22 cellular contexts compared by ENCODE assay signal in genomic region chr1:176802316-176802715, GRCh38.
"Had no signal": no experiment of that assay in that cellular context is flagged by ENCODE, and none has a peak within 500 bp of the region (broad histone marks: within the 10 kb centered on the region; RNA-seq: fewer than 3 reads in every experiment).

No MANE protein-coding gene starts in this region.

- H3K36me3 Mint-ChIP-seq: activated CD8-positive, alpha-beta memory T cell treated with anti-CD3 and anti-CD28 coated beads, Interleukin-2, amount 10 ng/mL, durations not matched to agents 7 days and 5 days had no signal

- H3K4me1 Mint-ChIP-seq: activated CD4-positive, alpha-beta memory T cell treated with anti-CD3 and anti-CD28 coated beads, Interleukin-2, amount 10 ng/mL, durations not matched to agents 7 days and 5 days; activated CD4-positive, alpha-beta T cell treated with anti-CD3 and anti-CD28 coated beads, Interleukin-2, amount 10 ng/mL, durations not matched to agents 24 days and 14 days; activated CD8-positive, alpha-beta memory T cell treated with anti-CD3 and anti-CD28 coated beads, Interleukin-2, amount 10 ng/mL, durations not matched to agents 7 days and 5 days; central memory CD8-positive, alpha-beta T cell; T-helper 17 cell had no signal

- DNase-seq: activated CD4-positive, alpha-beta memory T cell treated with anti-CD3 and anti-CD28 coated beads, Interleukin-2, amount 10 ng/mL, durations not matched to agents 7 days and 5 days; activated CD4-positive, alpha-beta T cell treated with anti-CD3 and anti-CD28 coated beads, Interleukin-2, amount 10 ng/mL, durations not matched to agents 24 days and 14 days; activated CD8-positive, alpha-beta memory T cell treated with anti-CD3 and anti-CD28 coated beads, Interleukin-2, amount 10 ng/mL, durations not matched to agents 7 days and 5 days; activated gamma-delta T cell; activated naive CD4-positive, alpha-beta T cell treated with anti-CD3 and anti-CD28 coated beads, Interleukin-2, amount 50 U/mL, for 16 hours; esophagus squamous epithelium; occipital lobe; right lobe of liver; stimulated activated CD4-positive, alpha-beta T cell treated with anti-CD3 and anti-CD28 coated beads, Interleukin-1b, Interleukin-23, amount 100 ng/mL, for 48 hours; SW 1271; T-helper 17 cell had no signal

- H3K27ac ChIP-seq: gastroesophageal sphincter, right lobe of liver, tibial nerve had no signal

- H3K4me1 ChIP-seq: esophagus squamous epithelium, gastroesophageal sphincter, right lobe of liver had no signal

- ATAC-seq: activated CD4-positive, CD25-positive, alpha-beta regulatory T cell treated with anti-CD3 and anti-CD28 coated beads, Interleukin-2, amount 50 U/mL, for 24 hours; activated CD8-positive, alpha-beta memory T cell treated with anti-CD3 and anti-CD28 coated beads, Interleukin-2, amount 10 ng/mL, durations not matched to agents 7 days and 5 days; right lobe of liver; T-helper 17 cell had no signal

- H3K9me3 ChIP-seq: esophagus squamous epithelium, gastroesophageal sphincter, heart right ventricle, right lobe of liver, tibial nerve had no signal

- H3K27me3 Mint-ChIP-seq: activated CD4-positive, alpha-beta memory T cell treated with anti-CD3 and anti-CD28 coated beads, Interleukin-2, amount 10 ng/mL, durations not matched to agents 7 days and 5 days; activated CD4-positive, alpha-beta T cell treated with anti-CD3 and anti-CD28 coated beads, Interleukin-2, amount 10 ng/mL, durations not matched to agents 24 days and 14 days; activated CD8-positive, alpha-beta memory T cell treated with anti-CD3 and anti-CD28 coated beads, Interleukin-2, amount 10 ng/mL, durations not matched to agents 7 days and 5 days; central memory CD8-positive, alpha-beta T cell; stimulated activated naive CD8-positive, alpha-beta T cell treated with anti-CD3 and anti-CD28 coated beads, Interleukin-15, Interleukin-2, amounts not matched to agents 100 ng/mL and 50 ng/mL, for 24 hours; T-helper 17 cell had no signal

- H3K27me3 ChIP-seq: esophagus squamous epithelium, heart right ventricle, right lobe of liver, tibial nerve had no signal

- H3K4me3 Mint-ChIP-seq: activated CD4-positive, alpha-beta memory T cell treated with anti-CD3 and anti-CD28 coated beads, Interleukin-2, amount 10 ng/mL, durations not matched to agents 7 days and 5 days; activated CD4-positive, alpha-beta T cell treated with anti-CD3 and anti-CD28 coated beads, Interleukin-2, amount 10 ng/mL, durations not matched to agents 24 days and 14 days; activated CD8-positive, alpha-beta memory T cell treated with anti-CD3 and anti-CD28 coated beads, Interleukin-2, amount 10 ng/mL, durations not matched to agents 7 days and 5 days; activated T-helper 1 cell treated with anti-CD3 and anti-CD28 coated beads, Interleukin-12 subunit alpha, Interleukin-12 subunit beta, Interleukin-2, Interleukin-4 antibody, amounts not matched to agents 30 ng/mL and 10 ng/mL and 1 ng/mL, durations not matched to agents 14 hours and 24 hours and 36 hours; central memory CD8-positive, alpha-beta T cell; nephron; stimulated activated naive CD8-positive, alpha-beta T cell treated with anti-CD3 and anti-CD28 coated beads, Interleukin-15, Interleukin-2, amounts not matched to agents 100 ng/mL and 50 ng/mL, for 24 hours; T-helper 17 cell had no signal

- H3K36me3 ChIP-seq: esophagus squamous epithelium, gastroesophageal sphincter, heart right ventricle, right lobe of liver, tibial nerve had no signal

- H3K9me3 Mint-ChIP-seq: activated CD4-positive, alpha-beta memory T cell treated with anti-CD3 and anti-CD28 coated beads, Interleukin-2, amount 10 ng/mL, durations not matched to agents 7 days and 5 days; activated CD4-positive, alpha-beta T cell treated with anti-CD3 and anti-CD28 coated beads, Interleukin-2, amount 10 ng/mL, durations not matched to agents 24 days and 14 days; activated T-helper 1 cell treated with anti-CD3 and anti-CD28 coated beads, Interleukin-12 subunit alpha, Interleukin-12 subunit beta, Interleukin-2, Interleukin-4 antibody, amounts not matched to agents 30 ng/mL and 10 ng/mL and 1 ng/mL, durations not matched to agents 14 hours and 24 hours and 36 hours; central memory CD8-positive, alpha-beta T cell; nephron had no signal

- H3K4me3 ChIP-seq: coronary artery, esophagus squamous epithelium, gastroesophageal sphincter, heart right ventricle, lung, right lobe of liver, skin epidermis, tibial nerve had no signal

- H3K27ac Mint-ChIP-seq: activated CD4-positive, alpha-beta memory T cell treated with anti-CD3 and anti-CD28 coated beads, Interleukin-2, amount 10 ng/mL, durations not matched to agents 7 days and 5 days; activated CD4-positive, alpha-beta T cell treated with anti-CD3 and anti-CD28 coated beads, Interleukin-2, amount 10 ng/mL, durations not matched to agents 24 days and 14 days; activated CD8-positive, alpha-beta memory T cell treated with anti-CD3 and anti-CD28 coated beads, Interleukin-2, amount 10 ng/mL, durations not matched to agents 7 days and 5 days; activated T-helper 1 cell treated with anti-CD3 and anti-CD28 coated beads, Interleukin-12 subunit alpha, Interleukin-12 subunit beta, Interleukin-2, Interleukin-4 antibody, amounts not matched to agents 30 ng/mL and 10 ng/mL and 1 ng/mL, durations not matched to agents 14 hours and 24 hours and 36 hours; stimulated activated naive CD8-positive, alpha-beta T cell treated with anti-CD3 and anti-CD28 coated beads, Interleukin-15, Interleukin-2, amounts not matched to agents 100 ng/mL and 50 ng/mL, for 24 hours; T-helper 17 cell had no signal
